Comparison of ENCODE assay signal across 10 cellular contexts in the genomic region with DNA sequence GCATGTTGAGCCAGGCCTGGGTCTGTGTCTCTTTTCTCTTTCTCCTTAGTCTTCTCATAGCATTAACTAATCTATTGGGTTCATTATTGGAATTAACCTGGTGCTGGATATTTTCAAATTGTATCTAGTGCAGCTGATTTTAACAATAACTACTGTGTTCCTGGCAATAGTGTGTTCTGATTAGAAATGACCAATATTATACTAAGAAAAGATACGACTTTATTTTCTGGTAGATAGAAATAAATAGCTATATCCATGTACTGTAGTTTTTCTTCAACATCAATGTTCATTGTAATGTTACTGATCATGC. TPM values are rescaled to one million over a fixed set of nuclear protein-coding genes. Genes with fewer than 3 reads are reported as not detected.
DNase-seq lines count a peak whose midpoint lies in the region; ATAC-seq, FAIRE-seq and TF ChIP-seq lines count a peak whose summit lies in the region.
"Had no signal": no experiment of that assay in that cellular context is flagged by ENCODE, and none has a peak within 500 bp of the region (broad histone marks: within the 10 kb centered on the region; RNA-seq: fewer than 3 reads in every experiment).

No MANE protein-coding gene starts in this region.

- H3K4me3 Mint-ChIP-seq in endothelial cell (ENCODE audit: unreplicated experiment) (peak overlapping the region; percentile 87), neural crest cell (peak overlapping the region; percentile 83)
- H3K4me3 Mint-ChIP-seq: activated naive CD8-positive, alpha-beta T cell treated with anti-CD3 and anti-CD28 coated beads, Interleukin-2, amount 10 ng/mL, durations not matched to agents 7 days and 5 days had no signal

- TF ChIP-seq CTCF in A549 (IDR thresholded peaks at IDR 0.05) (no peak), Peyer's patch (IDR thresholded peaks at IDR 0.05) (no peak), endothelial cell (IDR thresholded peaks at IDR 0.05; ENCODE audit: unreplicated experiment) (no peak), neural crest cell (conservative IDR thresholded peaks at IDR 0.05) (no peak)

- WGBS in A549 (ENCODE audit: missing lambda C conversion rate), result 86% methylated on average over 1 of the region's 1 CpG

- POLR2A ChIA-PET in A549 (lab: Yijun Ruan, JAX), result interaction anchor here (2.3 kb wide), 1 partner anchor 13 kb away, joined by 8 read pairs; no protein-coding TSS in a partner anchor

- TF ChIP-seq POLR2A in A549 (IDR thresholded peaks at IDR 0.05; ENCODE audit: low read length) (no peak), Peyer's patch (IDR thresholded peaks at IDR 0.05) (peak in 1 of 2 donors; percentile 26)

- H3K27ac Mint-ChIP-seq in endothelial cell (ENCODE audit: unreplicated experiment) (peak overlapping the region; percentile 70), neural crest cell (ENCODE audit: unreplicated experiment) (no peak overlapping the region)
- H3K27ac Mint-ChIP-seq: activated naive CD8-positive, alpha-beta T cell treated with anti-CD3 and anti-CD28 coated beads, Interleukin-2, amount 10 ng/mL, durations not matched to agents 7 days and 5 days had no signal

- H3K4me1 Mint-ChIP-seq in endothelial cell (ENCODE audit: unreplicated experiment) (peaks cover 18% of the 10 kb centered on the region), neural crest cell (peaks cover 45% of the 10 kb centered on the region)

- H3K27me3 Mint-ChIP-seq in endothelial cell (ENCODE audit: unreplicated experiment) (peaks cover 38% of the 10 kb centered on the region), neural crest cell (ENCODE audit: low read depth) (peaks cover 32% of the 10 kb centered on the region)

- no peak for DNase-seq in A549 (ENCODE audit: low read depth in 1 of 2, low spot score in 1 of 2)
- DNase-seq in Peyer's patch, result no peak
- DNase-seq in endothelial cell (ENCODE audit: low spot score), result no peak
- DNase-seq in neural crest cell (ENCODE audit: low read depth, low spot score), result no peak
- no peak for DNase-seq in anterior cingulate cortex (lab: John Stamatoyannopoulos, UW)
- no peak for DNase-seq in cortex of kidney (lab: John Stamatoyannopoulos, UW)
- no peak for DNase-seq in RCC 7860 (ENCODE audit: low spot score)
- no peak for DNase-seq in left cardiac atrium

- H3K9me3 Mint-ChIP-seq in endothelial cell (ENCODE audit: unreplicated experiment) (no peaks in the 10 kb centered on the region), neural crest cell (no peaks in the 10 kb centered on the region)
- H3K9me3 Mint-ChIP-seq: activated naive CD8-positive, alpha-beta T cell treated with anti-CD3 and anti-CD28 coated beads, Interleukin-2, amount 10 ng/mL, durations not matched to agents 7 days and 5 days had no signal

- H3K4me3 ChIP-seq in A549 (no peak overlapping the region), Peyer's patch (peak overlapping the region in 2 of 4 donors; percentile 62 to 63)

- H3K27me3 ChIP-seq in Peyer's patch, result no peaks in the 10 kb centered on the region

- FAIRE-seq in A549 (lab: Jason Lieb, UNC) (no peak), RCC 7860 (lab: Jason Lieb, UNC) (no peak)

- TF ChIP-seq EP300 in A549 (IDR thresholded peaks at IDR 0.05), result no peak

- H3K4me1 ChIP-seq in A549, result peaks cover 36% of the 10 kb centered on the region
- peaks cover 5 to 20% (median 11%) of the 10 kb centered on the region in 4 donors for H3K4me1 ChIP-seq in Peyer's patch

- CTCF ChIA-PET in A549 (lab: Yijun Ruan, JAX), result interaction anchor here (0.6 to 2.2 kb wide), 5 partner anchors 9 to 150 kb away, joined by 3 to 10 read pairs (median 5); no protein-coding TSS in a partner anchor

- H3K36me3 ChIP-seq in Peyer's patch, result peaks cover 0 to 28% (median 0%) of the 10 kb centered on the region in 3 donors

- H3K36me3 Mint-ChIP-seq in endothelial cell (ENCODE audit: low read depth, unreplicated experiment) (peaks cover 6% of the 10 kb centered on the region), neural crest cell (ENCODE audit: low read depth) (peaks cover 2% of the 10 kb centered on the region)

- TF ChIP-seq RAD21 in A549 (conservative IDR thresholded peaks at IDR 0.05 in 1 of 2, IDR thresholded peaks at IDR 0.05 in 1 of 2), result no peak

- ATAC-seq in A549, result no peak
- ATAC-seq in left cardiac atrium, result no peak
- ATAC-seq: activated CD4-positive, CD25-positive, alpha-beta regulatory T cell treated with anti-CD3 and anti-CD28 coated beads, Interleukin-2, amount 50 U/mL, for 24 hours had no signal

- H3K4me2 ChIP-seq in A549, result peak overlapping the region; percentile 7; the same call in 1 of the 3 replicates

- H3K9me3 ChIP-seq in A549 (no peaks in the 10 kb centered on the region), Peyer's patch (no peaks in the 10 kb centered on the region)

- intact Hi-C loops in left cardiac atrium (cut with DNase I), result no loop called here

- H3K27ac ChIP-seq in A549 (no peak overlapping the region), Peyer's patch (peak overlapping the region; percentile 4 to 99 (median 61))

TF ChIP-seq in A549, 52 proteins besides CTCF, POLR2A, EP300 and RAD21:
- TF ChIP-seq MAFK (IDR thresholded peaks at IDR 0.05; ENCODE audit: partially characterized antibody) (no peak), FOSB (CRISPR knock-in tag; IDR thresholded peaks at IDR 0.05) (peak; percentile 7; the same call in 1 of the 2 replicates)

RNA-seq across cellular contexts. Expression of a gene that starts 3.0 kb away (rescaled TPM):
- polyA plus RNA-seq in A549 (2011; rRNA removed) (197 and 256 TPM in 2 replicates), A549 (2017; fragmentation: RNase III; extraction: RNeasy Plus Mini Kit Qiagen cat#74134 plus additional on column Dnase treatment) (2.0 to 4.2 TPM (median 2.7 TPM) in 3 replicates)
- 224 and 245 TPM in 2 replicates for polyA plus RNA-seq in A549 (2012; cell fraction: cytosol; rRNA removed)
- 701 and 1,020 TPM in 2 replicates for polyA plus RNA-seq in A549 (2012; cell fraction: nucleus; rRNA removed)
- 237 and 281 TPM in 2 replicates for polyA minus RNA-seq in A549 (2011; rRNA and poly(A)+ RNA removed)
- total RNA-seq in Peyer's patch (1,000 to 10,000 TPM in 1 of 4 donors, 100 to 1,000 TPM in 3; 267 to 2,466 (median 503) TPM), endothelial cell (ENCODE audit: unreplicated experiment) (41.5 TPM), neural crest cell (3.8 and 5.8 TPM in 2 replicates), left cardiac atrium (100 to 1,000 TPM in 1 of 2 donors, 10 to 100 TPM in 1; 69.4 to 160 TPM)

Comparison
In these comparisons a context has a peak if more than half of its experiments do, and no peak if none do; other contexts are left out.
1. H3K27ac ChIP-seq: peak in Peyer's patch (4 of 4); none in A549 (0 of 2).